In the genomic region with DNA sequence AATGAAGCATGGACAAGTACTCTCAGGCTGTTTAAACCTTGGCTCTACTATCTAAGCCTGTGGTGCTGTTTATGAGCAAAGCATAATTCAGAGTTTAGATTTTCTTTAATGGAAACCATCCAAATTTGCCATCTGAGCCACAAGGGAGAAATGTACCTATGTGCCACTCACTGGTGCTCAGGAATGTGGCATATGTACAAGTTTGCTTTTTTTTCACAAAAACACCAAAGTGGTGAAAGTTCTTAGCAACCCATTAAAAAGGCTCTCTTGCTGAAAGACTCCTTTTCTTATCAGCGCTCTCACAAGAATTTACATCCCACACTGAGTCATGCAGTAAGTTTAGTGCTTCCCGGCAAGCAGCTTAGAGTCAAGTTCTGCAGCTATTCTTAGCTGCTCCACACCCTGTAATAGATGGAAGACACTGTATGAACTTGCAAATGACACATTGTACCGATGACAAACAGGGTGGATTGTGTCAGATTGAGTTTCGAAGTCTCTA, we compare ENCODE assay signal across 8 cellular contexts. TPM values are rescaled to one million over a fixed set of nuclear protein-coding genes. Genes with fewer than 3 reads are reported as not detected.
DNase-seq lines count a peak whose midpoint lies in the region; ATAC-seq and TF ChIP-seq lines count a peak whose summit lies in the region.

No MANE protein-coding gene starts in this region.

- H3F3A ChIP-seq in PC-3 (ENCODE audit: low read length, unreplicated experiment) = peaks cover 6% of the 10 kb centered on the region

- H3K4me1 ChIP-seq in PC-3 (ENCODE audit: insufficient read depth, low read length) = peaks cover 13% of the 10 kb centered on the region
- H3K4me1 ChIP-seq in osteoblast (ENCODE audit: insufficient read depth, low read length) = peaks cover 10% of the 10 kb centered on the region

- CTCF ChIA-PET in Calu3 (lab: Charles Lee) = interaction anchor here (0.7 kb wide), 2 partner anchors 533 to 1726 kb away, joined by 4 to 6 read pairs; no protein-coding TSS in a partner anchor
- CTCF ChIA-PET in PC-3 (lab: Charles Lee) = interaction anchor here (0.5 kb wide), 1 partner anchor 68 kb away, joined by 4 read pairs; no protein-coding TSS in a partner anchor
- CTCF ChIA-PET in activated CD4-positive, alpha-beta T cell treated with anti-CD3 and anti-CD28 coated beads for 36 hours (lab: Charles Lee) = no interaction called here

- no peaks in the 10 kb centered on the region for H3K36me3 ChIP-seq in PC-3 (ENCODE audit: low read depth, low read length)
- H3K36me3 ChIP-seq in osteoblast (ENCODE audit: insufficient read depth, low read length) = no peaks in the 10 kb centered on the region

- no peak overlapping the region for H3K27ac Mint-ChIP-seq in Calu3 (ENCODE audit: unreplicated experiment)
- H3K27ac Mint-ChIP-seq in activated CD4-positive, alpha-beta T cell treated with anti-CD3 and anti-CD28 coated beads, Interleukin-2, amount 10 ng/mL, durations not matched to agents 24 days and 14 days = no peak overlapping the region
- no peak overlapping the region for H3K27ac Mint-ChIP-seq in activated CD4-positive, alpha-beta T cell treated with anti-CD3 and anti-CD28 coated beads for 36 hours

- H3K4me3 Mint-ChIP-seq in Calu3 (ENCODE audit: low read depth, unreplicated experiment) = peak overlapping the region; percentile 19
- H3K4me3 Mint-ChIP-seq in activated CD4-positive, alpha-beta T cell treated with anti-CD3 and anti-CD28 coated beads, Interleukin-2, amount 10 ng/mL, durations not matched to agents 24 days and 14 days = no peak overlapping the region
- no peak overlapping the region for H3K4me3 Mint-ChIP-seq in activated CD4-positive, alpha-beta T cell treated with anti-CD3 and anti-CD28 coated beads for 36 hours

- H3K27me3 ChIP-seq in PC-3 (ENCODE audit: low read length) (no peaks in the 10 kb centered on the region), osteoblast (ENCODE audit: insufficient read depth, low read length) (no peaks in the 10 kb centered on the region)

- DNase-seq in Calu3 (peak; percentile 39), PC-3 (peak; percentile 73), fibroblast of pulmonary artery (ENCODE audit: low read depth) (peak; percentile 93), osteoblast (ENCODE audit: insufficient read length, low spot score, missing footprints) (peak; percentile 86)
- no peak for DNase-seq in activated CD4-positive, alpha-beta T cell treated with anti-CD3 and anti-CD28 coated beads, Interleukin-2, amount 10 ng/mL, durations not matched to agents 24 days and 14 days
- no peak for DNase-seq in activated CD4-positive, alpha-beta T cell treated with anti-CD3 and anti-CD28 coated beads for 36 hours
- no peak for DNase-seq in activated CD8-positive, alpha-beta memory T cell treated with anti-CD3 and anti-CD28 coated beads, Interleukin-2, amount 50 U/mL, for 48 hours

- ATAC-seq in PC-3 = peak; percentile 100
- ATAC-seq in HG02642 (IDR thresholded peaks at IDR 0.05; ENCODE audit: poor library complexity, unreplicated experiment) = no peak
- no peak for ATAC-seq in activated CD4-positive, alpha-beta T cell treated with anti-CD3 and anti-CD28 coated beads for 36 hours

- no peak overlapping the region for H2AFZ ChIP-seq in PC-3 (ENCODE audit: low read length)
- H2AFZ ChIP-seq in osteoblast (ENCODE audit: low read length) = no peak overlapping the region

- H3K9ac ChIP-seq in PC-3 (ENCODE audit: low read length) = no peak overlapping the region

- H3K9me3 ChIP-seq in PC-3 (ENCODE audit: low read length) (no peaks in the 10 kb centered on the region), osteoblast (ENCODE audit: low read depth, low read length) (no peaks in the 10 kb centered on the region)

- H3K79me2 ChIP-seq in PC-3 (ENCODE audit: low read length) = no peaks in the 10 kb centered on the region
- no peaks in the 10 kb centered on the region for H3K79me2 ChIP-seq in osteoblast (ENCODE audit: insufficient read depth, low read length)

- no peaks in the 10 kb centered on the region for H3K4me1 Mint-ChIP-seq in Calu3 (ENCODE audit: low read depth, unreplicated experiment)
- H3K4me1 Mint-ChIP-seq in activated CD4-positive, alpha-beta T cell treated with anti-CD3 and anti-CD28 coated beads, Interleukin-2, amount 10 ng/mL, durations not matched to agents 24 days and 14 days = no peaks in the 10 kb centered on the region
- H3K4me1 Mint-ChIP-seq in activated CD4-positive, alpha-beta T cell treated with anti-CD3 and anti-CD28 coated beads for 36 hours = no peaks in the 10 kb centered on the region

- H3K27ac ChIP-seq in PC-3 (ENCODE audit: low read length) = no peak overlapping the region
- peak overlapping the region; percentile 49 for H3K27ac ChIP-seq in osteoblast (ENCODE audit: low read depth, low read length)

- no TSS peak for BruUV-seq in Calu3 (replicated peaks; lab: Mats Ljungman, UMichigan)
- BruUV-seq in PC-3 (replicated peaks; lab: Mats Ljungman, UMichigan) = no TSS peak

- intact Hi-C loops in Calu3 (cut with micrococcal nuclease; ENCODE audit: unreplicated experiment) (loop anchor here (1.0 kb wide), 1 partner anchor 48 kb away; no protein-coding TSS in a partner anchor), PC-3 (cut with micrococcal nuclease) (no loop called here)
- intact Hi-C loops in activated CD4-positive, alpha-beta T cell treated with anti-CD3 and anti-CD28 coated beads, Interleukin-2, amount 10 ng/mL, durations not matched to agents 24 days and 14 days (cut with micrococcal nuclease) = no loop called here
- intact Hi-C loops in activated CD4-positive, alpha-beta T cell treated with anti-CD3 and anti-CD28 coated beads for 36 hours (cut with DNase I, micrococcal nuclease) = no loop called here

- H3K9me2 ChIP-seq in PC-3 (replicated peaks; ENCODE audit: low read length) = no peaks in the 10 kb centered on the region

- H3K4me3 ChIP-seq in PC-3 (ENCODE audit: low read length) (no peak overlapping the region), fibroblast of pulmonary artery (replicated peaks; ENCODE audit: low read depth, low read length) (peak overlapping the region; percentile 25), osteoblast (ENCODE audit: insufficient read depth, low read length) (peak overlapping the region; percentile 51)

- H3K36me3 Mint-ChIP-seq in Calu3 (ENCODE audit: insufficient read depth, unreplicated experiment) = no peaks in the 10 kb centered on the region
- no peaks in the 10 kb centered on the region for H3K36me3 Mint-ChIP-seq in activated CD4-positive, alpha-beta T cell treated with anti-CD3 and anti-CD28 coated beads, Interleukin-2, amount 10 ng/mL, durations not matched to agents 24 days and 14 days (ENCODE audit: low read depth)
- H3K36me3 Mint-ChIP-seq in activated CD4-positive, alpha-beta T cell treated with anti-CD3 and anti-CD28 coated beads for 36 hours (ENCODE audit: low read depth) = no peaks in the 10 kb centered on the region

- H3K27me3 Mint-ChIP-seq in Calu3 (ENCODE audit: unreplicated experiment) = no peaks in the 10 kb centered on the region
- no peaks in the 10 kb centered on the region for H3K27me3 Mint-ChIP-seq in activated CD4-positive, alpha-beta T cell treated with anti-CD3 and anti-CD28 coated beads, Interleukin-2, amount 10 ng/mL, durations not matched to agents 24 days and 14 days
- peaks cover 4% of the 10 kb centered on the region for H3K27me3 Mint-ChIP-seq in activated CD4-positive, alpha-beta T cell treated with anti-CD3 and anti-CD28 coated beads for 36 hours

- no peaks in the 10 kb centered on the region for H4K20me1 ChIP-seq in PC-3 (ENCODE audit: low read length)
- no peaks in the 10 kb centered on the region for H4K20me1 ChIP-seq in osteoblast (ENCODE audit: insufficient read depth, low read length)

- H3K9me3 Mint-ChIP-seq in Calu3 (ENCODE audit: low read depth, unreplicated experiment) = no peaks in the 10 kb centered on the region
- no peaks in the 10 kb centered on the region for H3K9me3 Mint-ChIP-seq in activated CD4-positive, alpha-beta T cell treated with anti-CD3 and anti-CD28 coated beads, Interleukin-2, amount 10 ng/mL, durations not matched to agents 24 days and 14 days
- H3K9me3 Mint-ChIP-seq in activated CD4-positive, alpha-beta T cell treated with anti-CD3 and anti-CD28 coated beads for 36 hours (ENCODE audit: low read depth) = no peaks in the 10 kb centered on the region

- H3K4me2 ChIP-seq in PC-3 (ENCODE audit: low read length) (peak overlapping the region; percentile 32), osteoblast (ENCODE audit: insufficient read depth, low read length) (peak overlapping the region; percentile 77)

- TF ChIP-seq CTCF in Calu3 (IDR thresholded peaks at IDR 0.05; ENCODE audit: unreplicated experiment) (no peak), PC-3 (conservative IDR thresholded peaks at IDR 0.05; ENCODE audit: low read depth, low read length) (no peak), fibroblast of pulmonary artery (IDR thresholded peaks at IDR 0.05; ENCODE audit: low read length, missing control alignments) (no peak), osteoblast (IDR thresholded peaks at IDR 0.05; ENCODE audit: extremely low read depth, low read depth, low read length) (no peak)

- POLR2A ChIA-PET in PC-3 (lab: Charles Lee; ENCODE audit: unreplicated experiment) = no interaction called here
- POLR2A ChIA-PET in activated CD4-positive, alpha-beta T cell treated with anti-CD3 and anti-CD28 coated beads for 36 hours (lab: Charles Lee) = no interaction called here

RNA-seq across cellular contexts. Expression of gene MLIP, which starts 57.3 kb away (rescaled TPM):
- total RNA-seq in Calu3 (2022) (0.81 and 1.4 TPM in 2 replicates), PC-3 (2014; rRNA removed) (not detected in 2 replicates), osteoblast (0.29 and 0.36 TPM in 2 replicates)
- not detected in 2 replicates for total RNA-seq in activated CD4-positive, alpha-beta T cell treated with anti-CD3 and anti-CD28 coated beads, Interleukin-2, amount 10 ng/mL, durations not matched to agents 24 days and 14 days
- total RNA-seq in activated CD4-positive, alpha-beta T cell treated with anti-CD3 and anti-CD28 coated beads for 36 hours = not detected

Comparison
In these comparisons a context has a peak if more than half of its experiments do, and no peak if none do; other contexts are left out.
1. DNase-seq: peak in Calu3 (single experiment), PC-3 (single experiment), fibroblast of pulmonary artery (single experiment) and osteoblast (single experiment); none in activated CD4-positive, alpha-beta T cell treated with anti-CD3 and anti-CD28 coated beads, Interleukin-2, amount 10 ng/mL, durations not matched to agents 24 days and 14 days (single experiment), activated CD4-positive, alpha-beta T cell treated with anti-CD3 and anti-CD28 coated beads for 36 hours (single experiment) and activated CD8-positive, alpha-beta memory T cell treated with anti-CD3 and anti-CD28 coated beads, Interleukin-2, amount 50 U/mL, for 48 hours (single experiment).